ENCODE assay signal across 19 cellular contexts in the genomic region with DNA sequence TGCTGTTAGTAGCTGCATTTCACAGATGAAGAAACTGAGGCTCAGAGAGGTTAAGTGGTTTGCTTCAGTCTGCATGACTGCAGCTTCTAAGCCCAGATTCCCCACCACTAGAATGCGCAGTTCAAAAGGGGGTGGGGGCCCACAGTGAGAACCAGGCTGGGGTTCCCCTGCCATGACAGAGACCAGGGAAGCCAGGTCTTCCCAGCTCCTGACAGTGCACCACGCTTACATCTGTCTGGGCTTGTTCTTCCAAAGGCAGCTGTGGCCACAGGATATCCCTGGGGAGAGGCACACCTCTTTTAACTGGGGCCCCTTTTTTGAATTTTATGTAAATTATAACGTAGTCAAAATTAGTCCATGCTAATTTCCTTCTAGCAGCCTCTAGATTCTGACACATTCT. TPM values are rescaled to one million over a fixed set of nuclear protein-coding genes. Genes with fewer than 3 reads are reported as not detected.
DNase-seq lines count a peak whose midpoint lies in the region; ATAC-seq, FAIRE-seq and TF ChIP-seq lines count a peak whose summit lies in the region.
"Had no signal": no experiment of that assay in that cellular context is flagged by ENCODE, and none has a peak within 500 bp of the region (broad histone marks: within the 10 kb centered on the region; RNA-seq: fewer than 3 reads in every experiment).

No MANE protein-coding gene starts in this region.

- TF ChIP-seq CTCF in GM23338 (conservative IDR thresholded peaks at IDR 0.05; ENCODE audit: low read depth in 2 of 2): no peak
- no peak for TF ChIP-seq CTCF in spleen (IDR thresholded peaks at IDR 0.05 in 8 of 11, conservative IDR thresholded peaks at IDR 0.05 in 3 of 11)

- no peaks in the 10 kb centered on the region for H3K9me2 ChIP-seq in GM23338 (ENCODE audit: insufficient read depth)

- peaks cover 32% of the 10 kb centered on the region for H3K36me3 Mint-ChIP-seq in GM23338 (ENCODE audit: low read depth)

- peaks cover 27% of the 10 kb centered on the region for H3F3A ChIP-seq in GM23338 (replicated peaks; ENCODE audit: low read depth)

- H3K9me3 ChIP-seq in spleen: no peaks in the 10 kb centered on the region
- H3K9me3 ChIP-seq: BE2C, suprapubic skin had no signal

- intact Hi-C loops in spleen (cut with DNase I; ENCODE audit: low total_unique reads): no loop called here

- 29 to 69% (median 44%) methylated on average over 3 of the region's 3 CpGs for WGBS in spleen, 5 donors

- H3K36me3 ChIP-seq in GM23338 (ENCODE audit: insufficient read depth) (peaks cover 13% of the 10 kb centered on the region; the same call in 1 of the 2 replicates), spleen (peaks cover 0 to 72% (median 44%) of the 10 kb centered on the region in 6 donors)
- H3K36me3 ChIP-seq: BE2C had no signal

- TF ChIP-seq POLR2A in spleen (IDR thresholded peaks at IDR 0.05): no peak

- peaks cover 84% of the 10 kb centered on the region for H4K20me1 ChIP-seq in GM23338 (replicated peaks; ENCODE audit: insufficient read depth)

- H3K9me3 Mint-ChIP-seq in GM23338: no peaks in the 10 kb centered on the region
- H3K9me3 Mint-ChIP-seq: activated naive CD4-positive, alpha-beta T cell treated with anti-CD3 and anti-CD28 coated beads for 36 hours had no signal

- H3K4me1 ChIP-seq in GM23338 (ENCODE audit: insufficient read depth) (peaks cover 70% of the 10 kb centered on the region), spleen (peaks cover 56 to 97% (median 91%) of the 10 kb centered on the region in 6 donors)

- H3K4me2 ChIP-seq in GM23338: peak overlapping the region; percentile 38; the same call in 1 of the 2 replicates

- H3K27ac Mint-ChIP-seq in GM23338: peak overlapping the region; percentile 75; the same call in 1 of the 2 replicates
- H3K27ac Mint-ChIP-seq: activated naive CD4-positive, alpha-beta T cell treated with anti-CD3 and anti-CD28 coated beads for 36 hours had no signal

- no peak overlapping the region for H2AFZ ChIP-seq in GM23338

- H3K79me2 ChIP-seq in GM23338 (replicated peaks; ENCODE audit: insufficient read depth): peaks cover 93% of the 10 kb centered on the region

- H3K27ac ChIP-seq in GM23338 (ENCODE audit: low read depth) (no peak overlapping the region), spleen (peak overlapping the region; percentile 27 to 99 (median 97))
- H3K27ac ChIP-seq: brain microvascular endothelial cell, suprapubic skin had no signal

- H3K4me3 Mint-ChIP-seq in GM23338: no peak overlapping the region
- H3K4me3 Mint-ChIP-seq: activated CD8-positive, alpha-beta memory T cell treated with anti-CD3 and anti-CD28 coated beads, Interleukin-2, amount 10 ng/mL, durations not matched to agents 7 days and 5 days; activated naive CD4-positive, alpha-beta T cell treated with anti-CD3 and anti-CD28 coated beads for 36 hours had no signal

- DNase-seq in GM23338 (ENCODE audit: low spot score) (no peak), NCI-H69 (lab: John Stamatoyannopoulos, UW) (peak; percentile 22), germinal center (ENCODE audit: low spot score) (peak; percentile 42), spleen (no peak), urothelium cell line (ENCODE audit: low spot score) (no peak)
- DNase-seq: activated CD4-positive, CD25-positive, alpha-beta regulatory T cell; activated CD8-positive, alpha-beta memory T cell treated with anti-CD3 and anti-CD28 coated beads, Interleukin-2, amount 10 ng/mL, durations not matched to agents 7 days and 5 days; activated naive CD4-positive, alpha-beta T cell treated with anti-CD3 and anti-CD28 coated beads for 36 hours; BE2C; brain microvascular endothelial cell; DMS79; NCI-H187; NCI-H524 treated with DMSO at 0.1 percent for 48 hours had no signal

- H3K27me3 Mint-ChIP-seq in GM23338 (ENCODE audit: insufficient read depth, low read depth, poor library complexity): peaks cover 13% of the 10 kb centered on the region
- H3K27me3 Mint-ChIP-seq: activated CD8-positive, alpha-beta memory T cell treated with anti-CD3 and anti-CD28 coated beads, Interleukin-2, amount 10 ng/mL, durations not matched to agents 7 days and 5 days had no signal

- no peak for ATAC-seq in GM23338
- ATAC-seq in HG02840 (IDR thresholded peaks at IDR 0.05; ENCODE audit: low FRiP score, unreplicated experiment): no peak
- ATAC-seq in HG02884 (IDR thresholded peaks at IDR 0.05; ENCODE audit: unreplicated experiment): no peak
- no peak for ATAC-seq in GM18517 (IDR thresholded peaks at IDR 0.05; ENCODE audit: unreplicated experiment)
- ATAC-seq: activated CD8-positive, alpha-beta memory T cell treated with anti-CD3 and anti-CD28 coated beads, Interleukin-2, amount 10 ng/mL, durations not matched to agents 7 days and 5 days; left lobe of liver had no signal

- no peak for FAIRE-seq in urothelium cell line (lab: Jason Lieb, UNC)
- FAIRE-seq: RCC 7860 had no signal

- H3K4me1 Mint-ChIP-seq in GM23338: peaks cover 70% of the 10 kb centered on the region

- H3K4me3 ChIP-seq in GM23338 (no peak overlapping the region), spleen (peak overlapping the region; percentile 13 to 99 (median 83))
- H3K4me3 ChIP-seq: suprapubic skin had no signal

- H3K27me3 ChIP-seq in GM23338 (ENCODE audit: insufficient read depth) (no peaks in the 10 kb centered on the region), spleen (replicated peaks in 1 of 7) (no peaks in the 10 kb centered on the region)
- H3K27me3 ChIP-seq: BE2C, brain microvascular endothelial cell, suprapubic skin had no signal

TF ChIP-seq in GM23338, 12 proteins besides CTCF, POLR2A, EP300 and RAD21:
- TF ChIP-seq ZNF114 (CRISPR knock-in tag; IDR thresholded peaks at IDR 0.05): no peak
- no peak for TF ChIP-seq ZNF331 (CRISPR knock-in tag; IDR thresholded peaks at IDR 0.05; ENCODE audit: low read depth)
- TF ChIP-seq, protein P1, sequence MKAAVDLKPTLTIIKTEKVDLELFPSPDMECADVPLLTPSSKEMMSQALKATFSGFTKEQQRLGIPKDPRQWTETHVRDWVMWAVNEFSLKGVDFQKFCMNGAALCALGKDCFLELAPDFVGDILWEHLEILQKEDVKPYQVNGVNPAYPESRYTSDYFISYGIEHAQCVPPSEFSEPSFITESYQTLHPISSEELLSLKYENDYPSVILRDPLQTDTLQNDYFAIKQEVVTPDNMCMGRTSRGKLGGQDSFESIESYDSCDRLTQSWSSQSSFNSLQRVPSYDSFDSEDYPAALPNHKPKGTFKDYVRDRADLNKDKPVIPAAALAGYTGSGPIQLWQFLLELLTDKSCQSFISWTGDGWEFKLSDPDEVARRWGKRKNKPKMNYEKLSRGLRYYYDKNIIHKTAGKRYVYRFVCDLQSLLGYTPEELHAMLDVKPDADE (IDR thresholded peaks at IDR 0.05): no peak
- TF ChIP-seq, protein P2, sequence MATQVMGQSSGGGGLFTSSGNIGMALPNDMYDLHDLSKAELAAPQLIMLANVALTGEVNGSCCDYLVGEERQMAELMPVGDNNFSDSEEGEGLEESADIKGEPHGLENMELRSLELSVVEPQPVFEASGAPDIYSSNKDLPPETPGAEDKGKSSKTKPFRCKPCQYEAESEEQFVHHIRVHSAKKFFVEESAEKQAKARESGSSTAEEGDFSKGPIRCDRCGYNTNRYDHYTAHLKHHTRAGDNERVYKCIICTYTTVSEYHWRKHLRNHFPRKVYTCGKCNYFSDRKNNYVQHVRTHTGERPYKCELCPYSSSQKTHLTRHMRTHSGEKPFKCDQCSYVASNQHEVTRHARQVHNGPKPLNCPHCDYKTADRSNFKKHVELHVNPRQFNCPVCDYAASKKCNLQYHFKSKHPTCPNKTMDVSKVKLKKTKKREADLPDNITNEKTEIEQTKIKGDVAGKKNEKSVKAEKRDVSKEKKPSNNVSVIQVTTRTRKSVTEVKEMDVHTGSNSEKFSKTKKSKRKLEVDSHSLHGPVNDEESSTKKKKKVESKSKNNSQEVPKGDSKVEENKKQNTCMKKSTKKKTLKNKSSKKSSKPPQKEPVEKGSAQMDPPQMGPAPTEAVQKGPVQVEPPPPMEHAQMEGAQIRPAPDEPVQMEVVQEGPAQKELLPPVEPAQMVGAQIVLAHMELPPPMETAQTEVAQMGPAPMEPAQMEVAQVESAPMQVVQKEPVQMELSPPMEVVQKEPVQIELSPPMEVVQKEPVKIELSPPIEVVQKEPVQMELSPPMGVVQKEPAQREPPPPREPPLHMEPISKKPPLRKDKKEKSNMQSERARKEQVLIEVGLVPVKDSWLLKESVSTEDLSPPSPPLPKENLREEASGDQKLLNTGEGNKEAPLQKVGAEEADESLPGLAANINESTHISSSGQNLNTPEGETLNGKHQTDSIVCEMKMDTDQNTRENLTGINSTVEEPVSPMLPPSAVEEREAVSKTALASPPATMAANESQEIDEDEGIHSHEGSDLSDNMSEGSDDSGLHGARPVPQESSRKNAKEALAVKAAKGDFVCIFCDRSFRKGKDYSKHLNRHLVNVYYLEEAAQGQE (IDR thresholded peaks at IDR 0.05; ENCODE audit: unreplicated experiment): no peak
- TF ChIP-seq EZH2phosphoT487 (IDR thresholded peaks at IDR 0.05; ENCODE audit: unreplicated experiment): no peak
- TF ChIP-seq JUNB (IDR thresholded peaks at IDR 0.05; ENCODE audit: unreplicated experiment): no peak
- no peak for TF ChIP-seq STAT1 (IDR thresholded peaks at IDR 0.05; ENCODE audit: unreplicated experiment)
TF ChIP-seq in GM23338: peak in this region for 0.

RNA-seq across cellular contexts. Expression of a gene that starts 5.3 kb away (rescaled TPM):
- 27.8 and 29.4 TPM in 2 replicates for total RNA-seq in GM23338 (2014; rRNA removed; shearing (Covaris generic))
- polyA plus RNA-seq in GM23338 (2016; fragmentation: Nextera tagmentation; extraction: Ambion mirVana) (9.0 TPM in 2 replicates), spleen (100 to 1,000 TPM in 1 of 3 donors, 10 to 100 TPM in 2; 33.9 to 130 (median 40.3) TPM)
- total RNA-seq in spleen: 100 to 1,000 TPM; 124 to 249 (median 156) TPM

RNA-seq across cellular contexts. Expression of a gene that starts 21.6 kb away (rescaled TPM):
- total RNA-seq in GM23338 (2014; rRNA removed; shearing (Covaris generic)): 193 and 200 TPM in 2 replicates
- 106 and 116 TPM in 2 replicates for polyA plus RNA-seq in GM23338 (2016; fragmentation: Nextera tagmentation; extraction: Ambion mirVana)
- total RNA-seq in spleen: 10 to 100 TPM in 1 of 7 donors, 1 to 10 TPM in 6; 3.8 to 10.3 (median 6.6) TPM
- polyA plus RNA-seq in spleen: 1 to 10 TPM; 5.9 to 7.9 (median 7.7) TPM

Comparison
In these comparisons a context has a peak if more than half of its experiments do, and no peak if none do; other contexts are left out.
1. DNase-seq: peak in NCI-H69 (single experiment) and germinal center (single experiment); none in GM23338 (single experiment), spleen (single experiment) and urothelium cell line (single experiment).
2. RNA of a gene that starts 21.6 kb away (total RNA-seq): 193 to 200 TPM in GM23338; 3.8 to 10.3 TPM in spleen; every median in the first group is over 10 times any median in the second.